8 cellular contexts compared by ENCODE assay signal in genomic region chr5:21459744-21460073, GRCh38.
DNase-seq lines count a peak whose midpoint lies in the region; ATAC-seq, FAIRE-seq and TF ChIP-seq lines count a peak whose summit lies in the region.
"Not testable (repeated sequence)": the region's sequence is repeated elsewhere in the genome, so short reads cannot be mapped to it uniquely, and the experiment has no call there.

No MANE protein-coding gene starts in this region.

- peak overlapping the region; percentile 64 for H3K9ac ChIP-seq in SU-DHL-6 (ENCODE audit: low read length)
- peak overlapping the region; percentile 83 for H3K9ac ChIP-seq in adipocyte (ENCODE audit: low read length)
- H3K9ac ChIP-seq in endothelial cell of umbilical vein (replicated peaks; ENCODE audit: extremely low read depth, insufficient read depth, low read length) = not testable (repeated sequence)

- H3K4me1 ChIP-seq in adipocyte (ENCODE audit: control insufficient read depth, insufficient read depth, low read length); endothelial cell of umbilical vein (ENCODE audit: control insufficient read depth, extremely low read depth, insufficient read depth, low read length): not testable (repeated sequence)

- H3K27ac ChIP-seq in SU-DHL-6 (ENCODE audit: low read depth, low read length); endothelial cell of umbilical vein (ENCODE audit: insufficient read depth, low read depth, low read length): not testable (repeated sequence)

- not testable (repeated sequence) for H3K27me3 ChIP-seq in BJ (ENCODE audit: control insufficient read depth, insufficient read depth, low read length); SU-DHL-6 (ENCODE audit: low read length); adipocyte (replicated peaks; ENCODE audit: control insufficient read depth, insufficient read depth, low read length); endothelial cell of umbilical vein (ENCODE audit: control insufficient read depth in 2 of 2, insufficient read depth in 2 of 2, low read length in 2 of 2)

- H3K36me3 ChIP-seq in BJ (ENCODE audit: control insufficient read depth, insufficient read depth, low read length); SU-DHL-6 (ENCODE audit: low read length); adipocyte (ENCODE audit: control insufficient read depth, insufficient read depth, low read length, severe bottlenecking); endothelial cell of umbilical vein (ENCODE audit: control insufficient read depth in 2 of 2, extremely low read depth in 1 of 2, insufficient read depth in 2 of 2, low read length in 2 of 2): not testable (repeated sequence)

- H3K79me2 ChIP-seq in SU-DHL-6 (ENCODE audit: insufficient read depth, low read length); endothelial cell of umbilical vein (ENCODE audit: control insufficient read depth, insufficient read depth, low read length): not testable (repeated sequence)

- peak; percentile 4 for ATAC-seq in HG03575 (IDR thresholded peaks at IDR 0.05; ENCODE audit: extremely low read depth, insufficient number of reproducible peaks, low FRiP score, unreplicated experiment)
- ATAC-seq in stimulated activated naive B cell treated with anti-CD40 and anti-IgM and Interleukin-4, amounts not matched to agents 10 μg/mL and 1 μg/mL and 100 μg/mL, for 72 hours (replicated peaks) = peak in 1 of 2 donors; percentile 49

- TF ChIP-seq POLR2A in endothelial cell of umbilical vein (IDR thresholded peaks at IDR 0.05; ENCODE audit: low read depth, low read length) = not testable (repeated sequence)

- not testable (repeated sequence) for H4K20me1 ChIP-seq in SU-DHL-6 (ENCODE audit: low read depth, low read length); endothelial cell of umbilical vein (replicated peaks; ENCODE audit: control insufficient read depth, extremely low read depth, insufficient read depth, low read length)

- H3K4me3 Mint-ChIP-seq in immature natural killer cell = peak overlapping the region; percentile 90 to 93 (median 92)
- H3K4me3 Mint-ChIP-seq in nephron progenitor cell = peak overlapping the region; percentile 93
- peak overlapping the region; percentile 88 to 91 for H3K4me3 Mint-ChIP-seq in stimulated activated naive B cell treated with anti-CD40 and anti-IgM and Interleukin-4, amounts not matched to agents 10 μg/mL and 1 μg/mL and 100 μg/mL, for 72 hours

- not testable (repeated sequence) for DNase-seq in BJ (ENCODE audit: low read depth); adipocyte (ENCODE audit: low read depth); endothelial cell of umbilical vein (ENCODE audit: low read depth, low spot score); immature natural killer cell; nephron progenitor cell; stimulated activated naive B cell treated with anti-CD40 and anti-IgM and Interleukin-4, amounts not matched to agents 10 μg/mL and 1 μg/mL and 100 μg/mL, for 72 hours

- H3K9me3 ChIP-seq in SU-DHL-6 (ENCODE audit: insufficient read depth, low read length); adipocyte (ENCODE audit: control insufficient read depth, low read length); endothelial cell of umbilical vein (replicated peaks; ENCODE audit: control insufficient read depth, insufficient read depth, low read length): not testable (repeated sequence)

- H3K9me2 ChIP-seq in SU-DHL-6 (replicated peaks; ENCODE audit: insufficient read depth, low read length) = not testable (repeated sequence)

- H3K4me1 Mint-ChIP-seq in immature natural killer cell = peaks cover 15% of the 10 kb centered on the region in 2 donors
- H3K4me1 Mint-ChIP-seq in nephron progenitor cell; stimulated activated naive B cell treated with anti-CD40 and anti-IgM and Interleukin-4, amounts not matched to agents 10 μg/mL and 1 μg/mL and 100 μg/mL, for 72 hours: not testable (repeated sequence)

- H3K4me3 ChIP-seq in BJ (ENCODE audit: low read depth, low read length) = peak overlapping the region; percentile 68
- peak overlapping the region; percentile 81 for H3K4me3 ChIP-seq in SU-DHL-6 (ENCODE audit: insufficient read depth, low read length, poor library complexity, severe bottlenecking)
- H3K4me3 ChIP-seq in adipocyte (ENCODE audit: low read length) = peak overlapping the region; percentile 82
- peak overlapping the region; percentile 56 to 80 (median 74) for H3K4me3 ChIP-seq in endothelial cell of umbilical vein (replicated peaks in 1 of 3; ENCODE audit: insufficient read depth in 1 of 3, low read depth in 1 of 3, low read length in 3 of 3)

- POLR2A ChIA-PET in BJ (lab: Charles Lee); endothelial cell of umbilical vein (lab: Charles Lee): not testable (repeated sequence)

- dilution Hi-C loops in endothelial cell of umbilical vein (cut with MboI; ENCODE audit: extremely low pct_ligation_motif_present, low sequenced_read_pairs) = not testable (repeated sequence)

- not testable (repeated sequence) for FAIRE-seq in endothelial cell of umbilical vein (lab: Jason Lieb, UNC)

- peak overlapping the region; percentile 58 for H3K4me2 ChIP-seq in SU-DHL-6 (ENCODE audit: low read depth, low read length, poor library complexity, severe bottlenecking)
- not testable (repeated sequence) for H3K4me2 ChIP-seq in endothelial cell of umbilical vein (ENCODE audit: insufficient read depth, low read length)

- H3K36me3 Mint-ChIP-seq in immature natural killer cell; nephron progenitor cell (ENCODE audit: low read depth); stimulated activated naive B cell treated with anti-CD40 and anti-IgM and Interleukin-4, amounts not matched to agents 10 μg/mL and 1 μg/mL and 100 μg/mL, for 72 hours: not testable (repeated sequence)

- BruUV-seq in endothelial cell of umbilical vein (replicated peaks; lab: Mats Ljungman, UMichigan) = TSS peak; percentile 76

- not testable (repeated sequence) for TF ChIP-seq CTCF in BJ (IDR thresholded peaks at IDR 0.05; ENCODE audit: insufficient read depth, low read depth, low read length); SU-DHL-6 (IDR thresholded peaks at IDR 0.05; ENCODE audit: insufficient read depth, low read length, poor library complexity, severe bottlenecking); endothelial cell of umbilical vein (IDR thresholded peaks at IDR 0.05; ENCODE audit: extremely low read depth in 1 of 2, insufficient read depth in 1 of 2, low read depth in 1 of 2, low read length in 2 of 2); nephron progenitor cell (IDR thresholded peaks at IDR 0.05)

- intact Hi-C loops in endothelial cell of umbilical vein (cut with micrococcal nuclease) = loop anchor here (1.0 kb wide), 1 partner anchor 487 kb away; no protein-coding TSS in a partner anchor

- H3K27ac Mint-ChIP-seq in immature natural killer cell (peak overlapping the region; percentile 76 to 85 (median 81)), nephron progenitor cell (peak overlapping the region; percentile 89)
- H3K27ac Mint-ChIP-seq in stimulated activated naive B cell treated with anti-CD40 and anti-IgM and Interleukin-4, amounts not matched to agents 10 μg/mL and 1 μg/mL and 100 μg/mL, for 72 hours = peak overlapping the region; percentile 90

- not testable (repeated sequence) for H3F3A ChIP-seq in SU-DHL-6 (ENCODE audit: insufficient read depth)

- not testable (repeated sequence) for H3K9me3 Mint-ChIP-seq in immature natural killer cell; nephron progenitor cell; stimulated activated naive B cell treated with anti-CD40 and anti-IgM and Interleukin-4, amounts not matched to agents 10 μg/mL and 1 μg/mL and 100 μg/mL, for 72 hours

- CTCF ChIA-PET in BJ (lab: Yijun Ruan, JAX) (interaction anchor here (1.0 kb wide), 2 partner anchors 10 to 13 kb away, joined by 3 to 4 read pairs; no protein-coding TSS in a partner anchor), endothelial cell of umbilical vein (lab: Charles Lee) (interaction anchor here (0.6 to 1.6 kb wide), 8 partner anchors 9 to 487 kb away, joined by 3 to 9 read pairs (median 3); no protein-coding TSS in a partner anchor)

- H2AFZ ChIP-seq in SU-DHL-6 (ENCODE audit: low read depth, low read length, severe bottlenecking) (peak overlapping the region; percentile 68), endothelial cell of umbilical vein (ENCODE audit: low read depth, low read length) (peak overlapping the region; percentile 73)

- H3K9me1 ChIP-seq in endothelial cell of umbilical vein (replicated peaks; ENCODE audit: control insufficient read depth, extremely low read depth, insufficient read depth, low read length) = not testable (repeated sequence)

- not testable (repeated sequence) for H3K27me3 Mint-ChIP-seq in immature natural killer cell (ENCODE audit: low read depth in 3 of 3); nephron progenitor cell (ENCODE audit: low read depth, poor library complexity); stimulated activated naive B cell treated with anti-CD40 and anti-IgM and Interleukin-4, amounts not matched to agents 10 μg/mL and 1 μg/mL and 100 μg/mL, for 72 hours
